8 cellular contexts compared by ENCODE assay signal in the genomic region with DNA sequence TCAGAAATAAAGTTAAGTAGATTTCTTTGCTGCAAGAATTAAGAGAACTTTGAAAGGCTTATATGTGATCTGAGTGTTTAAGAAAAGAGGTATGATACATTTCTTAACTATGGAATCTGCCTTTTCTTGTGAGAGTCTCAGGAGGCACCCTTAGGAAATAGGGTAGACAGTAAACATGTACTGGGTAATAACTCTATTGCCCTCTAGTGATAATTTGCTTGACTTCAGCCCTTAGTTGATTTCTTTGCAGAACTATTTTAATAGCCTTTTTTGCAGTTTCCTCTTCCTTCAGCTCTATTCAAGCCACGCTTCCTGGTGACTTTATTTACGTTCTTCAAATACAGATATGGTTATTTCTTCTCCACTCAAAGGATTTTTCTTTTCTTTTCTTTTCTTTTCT. TPM values are rescaled to one million over a fixed set of nuclear protein-coding genes. Genes with fewer than 3 reads are reported as not detected.
DNase-seq lines count a peak whose midpoint lies in the region; ATAC-seq, FAIRE-seq and TF ChIP-seq lines count a peak whose summit lies in the region.

No MANE protein-coding gene starts in this region.

- ATAC-seq in GM18907 (IDR thresholded peaks at IDR 0.05; ENCODE audit: unreplicated experiment) = no peak
- no peak for ATAC-seq in GM19035 (IDR thresholded peaks at IDR 0.05; ENCODE audit: unreplicated experiment)

- FAIRE-seq in GM19239 (lab: Jason Lieb, UNC) = no peak

- H3K36me3 ChIP-seq in osteoblast (ENCODE audit: insufficient read depth, low read length) = no peaks in the 10 kb centered on the region

- peaks cover 0 to 2% (median 0%) of the 10 kb centered on the region in 45 donors for H3K27me3 ChIP-seq in dorsolateral prefrontal cortex
- H3K27me3 ChIP-seq in osteoblast (ENCODE audit: insufficient read depth, low read length) = peaks cover 4% of the 10 kb centered on the region

- H3K4me3 ChIP-seq in dorsolateral prefrontal cortex (peak overlapping the region in 1 of 59 donors; percentile 3), osteoblast (ENCODE audit: insufficient read depth, low read length) (no peak overlapping the region)

- no peaks in the 10 kb centered on the region for H3K9me3 ChIP-seq in osteoblast (ENCODE audit: low read depth, low read length)

- intact Hi-C loops in dorsolateral prefrontal cortex (cut with DNase I) = loop anchor here (1.0 to 10.0 kb wide), 2 partner anchors 49 to 110 kb away; a partner anchor contains a TSS

- DNase-seq in NCI-H446 treated with DMSO at 0.1 percent for 48 hours (lab: John Stamatoyannopoulos, UW) (peak; percentile 1), dorsolateral prefrontal cortex (no peak), osteoblast (ENCODE audit: insufficient read length, low spot score, missing footprints) (peak; percentile 65), GM19239 (ENCODE audit: insufficient read length, low spot score) (no peak)
- no peak for DNase-seq in stimulated activated CD8-positive, alpha-beta memory T cell treated with anti-CD3 and anti-CD28 coated beads, Interleukin-4, amount 100 ng/mL, for 48 hours

- no peaks in the 10 kb centered on the region for H3K4me1 ChIP-seq in osteoblast (ENCODE audit: insufficient read depth, low read length)

- H3K27ac ChIP-seq in dorsolateral prefrontal cortex (peak overlapping the region in 2 of 59 donors; percentile 12 to 24), osteoblast (ENCODE audit: low read depth, low read length) (no peak overlapping the region)

- no peak overlapping the region for H3K4me2 ChIP-seq in osteoblast (ENCODE audit: insufficient read depth, low read length)

- TF ChIP-seq CTCF in GM12872 (IDR thresholded peaks at IDR 0.05; ENCODE audit: insufficient read depth, low read depth, low read length) (0 out of 3 replicates have a peak, but pooled peaks have one; percentile 10), dorsolateral prefrontal cortex (IDR thresholded peaks at IDR 0.05 in 54 of 56, conservative IDR thresholded peaks at IDR 0.05 in 2 of 56; ENCODE audit: low read depth in 1 of 56, partially characterized antibody in 56 of 56) (peak in 55 of 56 donors; percentile 31 to 87 (median 62)), osteoblast (IDR thresholded peaks at IDR 0.05; ENCODE audit: extremely low read depth, low read depth, low read length) (peak; percentile 59)

- no peak overlapping the region for H2AFZ ChIP-seq in osteoblast (ENCODE audit: low read length)

- H3K79me2 ChIP-seq in osteoblast (ENCODE audit: insufficient read depth, low read length) = no peaks in the 10 kb centered on the region

- no peaks in the 10 kb centered on the region for H4K20me1 ChIP-seq in osteoblast (ENCODE audit: insufficient read depth, low read length)

RNA-seq across cellular contexts. Expression of a gene that starts 37.0 kb away (rescaled TPM):
- total RNA-seq in dorsolateral prefrontal cortex (10 to 100 TPM in 50 of 120 experiments, 1 to 10 TPM in 70; 3.1 to 15.6 (median 9.5) TPM), osteoblast (not detected in 2 replicates)

RNA-seq across cellular contexts. Expression of a gene that starts 49.1 kb away (rescaled TPM):
- total RNA-seq in dorsolateral prefrontal cortex (100 to 1,000 TPM in 17 of 120 experiments, 10 to 100 TPM in 103; 62.9 to 138 (median 86.2) TPM), osteoblast (102 and 112 TPM in 2 replicates)

Comparison
In these comparisons a context has a peak if more than half of its experiments do, and no peak if none do; other contexts are left out.
1. CTCF ChIP-seq: peak in every context shown above with its lines; median percentile 62 in dorsolateral prefrontal cortex; 59 in osteoblast; 10 in GM12872.
2. DNase-seq: peak in NCI-H446 treated with DMSO at 0.1 percent for 48 hours (single experiment) and osteoblast (single experiment); none in dorsolateral prefrontal cortex (0 of 10), GM19239 (single experiment) and stimulated activated CD8-positive, alpha-beta memory T cell treated with anti-CD3 and anti-CD28 coated beads, Interleukin-4, amount 100 ng/mL, for 48 hours (single experiment).